Comparison of ENCODE assay signal across 11 cellular contexts in the genomic region with DNA sequence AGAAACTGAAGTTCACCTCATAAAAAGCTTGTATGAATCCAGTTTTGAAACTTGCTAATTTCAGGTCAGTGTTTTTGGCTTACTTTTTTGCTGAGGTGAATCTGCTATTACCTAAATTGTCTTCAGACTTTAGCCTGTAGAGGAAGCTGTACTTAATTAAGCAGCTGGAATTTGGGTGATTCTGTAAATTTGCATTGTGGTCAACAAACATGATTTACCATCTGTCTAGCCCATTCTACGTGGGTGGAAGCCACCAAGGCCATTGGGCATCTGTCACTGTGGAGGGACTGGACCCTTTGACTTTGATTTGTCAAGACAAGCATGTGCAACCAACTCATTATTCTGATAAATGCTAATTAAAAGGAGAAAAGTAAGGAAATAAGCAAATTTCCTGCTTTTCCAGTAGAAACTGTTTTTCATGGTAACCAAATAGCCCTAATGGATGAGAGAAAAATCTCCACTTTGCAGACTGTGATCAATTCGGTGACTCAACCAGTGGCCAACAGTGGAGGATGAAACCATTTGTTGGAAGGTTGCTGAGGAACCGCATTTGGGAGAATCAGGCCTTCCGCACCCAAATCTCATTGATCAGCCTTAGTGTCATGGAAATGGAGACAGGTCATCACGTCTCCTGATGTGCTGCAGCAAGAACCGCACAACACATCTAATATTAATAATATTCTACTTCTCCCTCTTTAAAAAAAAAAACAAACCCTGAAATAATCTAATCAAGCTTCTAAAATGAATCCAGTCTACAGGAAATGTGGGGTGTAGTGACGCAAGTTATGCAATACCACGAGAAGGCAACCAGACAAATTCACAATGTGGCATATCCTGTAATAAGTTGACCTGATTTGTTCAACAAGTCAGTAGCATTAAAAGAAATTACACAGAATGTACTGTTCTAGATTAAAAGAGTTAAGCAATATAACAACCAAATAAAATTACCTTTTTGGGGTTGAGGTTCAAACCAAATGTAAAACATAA. TPM values are rescaled to one million over a fixed set of nuclear protein-coding genes. Genes with fewer than 3 reads are reported as not detected.
DNase-seq lines count a peak whose midpoint lies in the region; ATAC-seq, FAIRE-seq and TF ChIP-seq lines count a peak whose summit lies in the region.
"Had no signal": no experiment of that assay in that cellular context is flagged by ENCODE, and none has a peak within 500 bp of the region (broad histone marks: within the 10 kb centered on the region; RNA-seq: fewer than 3 reads in every experiment).

No MANE protein-coding gene starts in this region.

- SMC1A ChIA-PET in GM12878 (lab: Charles Lee; ENCODE audit: uncharacterized antibody, unreplicated experiment), result interaction anchor here (1.0 kb wide), 1 partner anchor 934 kb away, joined by 3 read pairs; no protein-coding TSS in a partner anchor

- no TSS peak for BruUV-seq in GM12878 (replicated peaks; lab: Mats Ljungman, UMichigan)

- H3K36me3 Mint-ChIP-seq in CD4-positive, CD25-positive, alpha-beta regulatory T cell, result peaks cover 25% of the 10 kb centered on the region
- peaks cover 4 to 42% (median 8%) of the 10 kb centered on the region in 5 donors for H3K36me3 Mint-ChIP-seq in naive thymus-derived CD4-positive, alpha-beta T cell

- no peak for TF ChIP-seq POLR2A in GM12878 (IDR thresholded peaks at IDR 0.05; ENCODE audit: low read depth, low read length)
- TF ChIP-seq POLR2A in esophagus muscularis mucosa (IDR thresholded peaks at IDR 0.05; ENCODE audit: low read depth), result no peak

- POLR2A ChIA-PET in GM12878 (lab: Charles Lee), result interaction anchor here (0.7 kb wide), 1 partner anchor 57 kb away, joined by 7 read pairs; no protein-coding TSS in a partner anchor
- POLR2A ChIA-PET in naive thymus-derived CD4-positive, alpha-beta T cell (lab: Charles Lee), result interaction anchor here (0.5 to 1.8 kb wide), 5 partner anchors 18 to 68 kb away, joined by 3 to 4 read pairs (median 4); no protein-coding TSS in a partner anchor

- H3K27me3 ChIP-seq in CD4-positive, CD25-positive, alpha-beta regulatory T cell (ENCODE audit: control insufficient read depth, insufficient read depth, low read length), result no peaks in the 10 kb centered on the region
- H3K27me3 ChIP-seq in GM12878 (replicated peaks in 1 of 2; ENCODE audit: control insufficient read depth in 2 of 2, insufficient read depth in 2 of 2, low read length in 1 of 2) (no peaks in the 10 kb centered on the region), esophagus muscularis mucosa (no peaks in the 10 kb centered on the region)
- no peaks in the 10 kb centered on the region for H3K27me3 ChIP-seq in naive thymus-derived CD4-positive, alpha-beta T cell (ENCODE audit: control insufficient read depth in 2 of 2, insufficient read depth in 2 of 2, low read length in 2 of 2)
- H3K27me3 ChIP-seq: right atrium auricular region had no signal

- FAIRE-seq in GM12878 (lab: Jason Lieb, UNC), result no peak

- peak overlapping the region; percentile 79 for H3K27ac ChIP-seq in CD4-positive, CD25-positive, alpha-beta regulatory T cell (ENCODE audit: insufficient read depth, low read length, poor library complexity, severe bottlenecking)
- H3K27ac ChIP-seq in GM12878 (ENCODE audit: control insufficient read depth, insufficient read depth), result no peak overlapping the region
- peak overlapping the region; percentile 52 for H3K27ac ChIP-seq in naive thymus-derived CD4-positive, alpha-beta T cell (ENCODE audit: low read depth, low read length)
- no peak overlapping the region for H3K27ac ChIP-seq in esophagus muscularis mucosa (replicated peaks in 1 of 4)
- H3K27ac ChIP-seq: right atrium auricular region had no signal

- H3K4me1 Mint-ChIP-seq in CD4-positive, CD25-positive, alpha-beta regulatory T cell, result peaks cover 22 to 74% (median 55%) of the 10 kb centered on the region in 4 donors
- peaks cover 15 to 79% (median 74%) of the 10 kb centered on the region in 7 donors for H3K4me1 Mint-ChIP-seq in naive thymus-derived CD4-positive, alpha-beta T cell

- TF ChIP-seq CTCF in GM12878 (IDR thresholded peaks at IDR 0.05 in 2 of 3, conservative IDR thresholded peaks at IDR 0.05 in 1 of 3; ENCODE audit: control insufficient read depth in 2 of 3, extremely low read depth in 1 of 3, insufficient read depth in 1 of 3, low read depth in 3 of 3, low read length in 3 of 3), result no peak
- no peak for TF ChIP-seq CTCF in esophagus muscularis mucosa (IDR thresholded peaks at IDR 0.05)

- WGBS in GM12878 (ENCODE audit: insufficient coverage, insufficient replicate concordance, low lambda C conversion rate, missing lambda C conversion rate), result 84% methylated on average over 8 of the region's 8 CpGs
- 90% methylated on average over 8 of the region's 8 CpGs for WGBS in esophagus muscularis mucosa

- intact Hi-C loops in GM12878 (cut with micrococcal nuclease; ENCODE audit: unreplicated experiment), result no loop called here
- intact Hi-C loops in naive thymus-derived CD4-positive, alpha-beta T cell (cut with micrococcal nuclease), result loop anchor here in 1 of 2 donors (2.0 kb wide), 1 partner anchor 38 kb away; no protein-coding TSS in a partner anchor
- intact Hi-C loops in esophagus muscularis mucosa (cut with DNase I), result no loop called here

- peak overlapping the region; percentile 46 for H3K4me3 ChIP-seq in CD4-positive, CD25-positive, alpha-beta regulatory T cell (ENCODE audit: low read depth, low read length)
- H3K4me3 ChIP-seq in Jurkat, Clone E6-1 (ENCODE audit: low read length), result no peak overlapping the region
- H3K4me3 ChIP-seq in GM12878 (no peak overlapping the region), esophagus muscularis mucosa (no peak overlapping the region)
- no peak overlapping the region for H3K4me3 ChIP-seq in naive thymus-derived CD4-positive, alpha-beta T cell (ENCODE audit: low read length)
- H3K4me3 ChIP-seq: right atrium auricular region had no signal

- H4K20me1 ChIP-seq in GM12878 (ENCODE audit: control insufficient read depth, insufficient read depth), result no peaks in the 10 kb centered on the region

- ATAC-seq in CD4-positive, CD25-positive, alpha-beta regulatory T cell (ENCODE audit: low read depth in 2 of 2), result peak; percentile 72 to 82
- ATAC-seq in GM12878 (no peak; the same call in 2 of the 3 replicates), HG02973 (IDR thresholded peaks at IDR 0.05; ENCODE audit: unreplicated experiment) (no peak)
- peak; percentile 88 for ATAC-seq in naive thymus-derived CD4-positive, alpha-beta T cell

- H3K9me3 Mint-ChIP-seq in CD4-positive, CD25-positive, alpha-beta regulatory T cell, result no peaks in the 10 kb centered on the region
- H3K9me3 Mint-ChIP-seq in naive thymus-derived CD4-positive, alpha-beta T cell, result no peaks in the 10 kb centered on the region

- TF ChIP-seq EP300 in GM12878 (IDR thresholded peaks at IDR 0.05; ENCODE audit: borderline replicate concordance in 1 of 2, control insufficient read depth in 1 of 2, low read depth in 2 of 2, low read length in 2 of 2), result 0 out of 4 replicates have a peak, but pooled peaks of 1 of the 2 experiments have one; percentile 15
- no peak for TF ChIP-seq EP300 in esophagus muscularis mucosa (IDR thresholded peaks at IDR 0.05)

- DNase-seq in CD4-positive, CD25-positive, alpha-beta regulatory T cell, result peak; percentile 50 to 70 (median 65)
- DNase-seq in Jurkat, Clone E6-1 (ENCODE audit: low read depth, low spot score), result peak; percentile 9
- DNase-seq in GM12878 (ENCODE audit: low read depth, low spot score) (no peak), NCI-H526 treated with DMSO at 0.1 percent for 48 hours (lab: John Stamatoyannopoulos, UW) (no peak), SIG-M5 (lab: John Stamatoyannopoulos, UW) (no peak), esophagus muscularis mucosa (ENCODE audit: extremely low spot score) (no peak)
- peak in 7 of 9 donors; percentile 53 to 85 (median 78) for DNase-seq in naive thymus-derived CD4-positive, alpha-beta T cell
- DNase-seq: HCEC 1CT, mammary epithelial cell had no signal

- H3K4me1 ChIP-seq in CD4-positive, CD25-positive, alpha-beta regulatory T cell (ENCODE audit: control insufficient read depth, insufficient read depth, low read length, poor library complexity, severe bottlenecking), result peaks cover 35% of the 10 kb centered on the region
- peaks cover 15% of the 10 kb centered on the region for H3K4me1 ChIP-seq in GM12878 (ENCODE audit: control insufficient read depth, insufficient read depth, low read length)
- peaks cover 8 to 36% of the 10 kb centered on the region in 2 donors for H3K4me1 ChIP-seq in naive thymus-derived CD4-positive, alpha-beta T cell (ENCODE audit: control insufficient read depth in 2 of 2, insufficient read depth in 2 of 2, low read length in 2 of 2)
- peaks cover 5 to 42% (median 40%) of the 10 kb centered on the region in 4 donors for H3K4me1 ChIP-seq in esophagus muscularis mucosa

- no peaks in the 10 kb centered on the region for H3K9me3 ChIP-seq in CD4-positive, CD25-positive, alpha-beta regulatory T cell (ENCODE audit: control insufficient read depth in 2 of 2, low read length in 2 of 2)
- H3K9me3 ChIP-seq in GM12878 (replicated peaks; ENCODE audit: control insufficient read depth, insufficient read depth, low read length), result no peaks in the 10 kb centered on the region
- no peaks in the 10 kb centered on the region for H3K9me3 ChIP-seq in naive thymus-derived CD4-positive, alpha-beta T cell (ENCODE audit: control insufficient read depth in 2 of 3, low read length in 3 of 3)
- H3K9me3 ChIP-seq in esophagus muscularis mucosa, result no peaks in the 10 kb centered on the region
- H3K9me3 ChIP-seq: right atrium auricular region had no signal

- in situ Hi-C loops in GM12878 (cut with MboI), result no loop called here

- peaks cover 21% of the 10 kb centered on the region for H3K36me3 ChIP-seq in CD4-positive, CD25-positive, alpha-beta regulatory T cell (ENCODE audit: control insufficient read depth, insufficient read depth, low read length)
- H3K36me3 ChIP-seq in GM12878 (ENCODE audit: control insufficient read depth in 2 of 2, insufficient read depth in 2 of 2, low read length in 1 of 2), result no peaks in the 10 kb centered on the region; a peak in 2 of 4 replicates
- H3K36me3 ChIP-seq in naive thymus-derived CD4-positive, alpha-beta T cell (ENCODE audit: control insufficient read depth in 2 of 3, insufficient read depth in 3 of 3, low read length in 3 of 3), result peaks cover 0 to 8% (median 3%) of the 10 kb centered on the region in 3 experiments
- H3K36me3 ChIP-seq in esophagus muscularis mucosa, result peaks cover 0 to 16% (median 11%) of the 10 kb centered on the region in 4 donors

- no peak overlapping the region for H2AFZ ChIP-seq in GM12878 (ENCODE audit: control insufficient read depth, low read depth, low read length)

- no peak for TF ChIP-seq RAD21 in GM12878 (IDR thresholded peaks at IDR 0.05; ENCODE audit: insufficient read depth, low read depth, low read length)

- H3K4me3 Mint-ChIP-seq in CD4-positive, CD25-positive, alpha-beta regulatory T cell, result peak overlapping the region; percentile 3 to 86 (median 34)
- H3K4me3 Mint-ChIP-seq in naive thymus-derived CD4-positive, alpha-beta T cell, result peak overlapping the region in 9 of 10 donors; percentile 12 to 87 (median 62)

- no peaks in the 10 kb centered on the region for H3K79me2 ChIP-seq in GM12878 (ENCODE audit: control insufficient read depth, insufficient read depth, low read length)

- peak overlapping the region; percentile 30; the same call in 1 of the 2 replicates for H3K4me2 ChIP-seq in GM12878 (ENCODE audit: control insufficient read depth, insufficient read depth)

- H3K27me3 Mint-ChIP-seq in CD4-positive, CD25-positive, alpha-beta regulatory T cell, result no peaks in the 10 kb centered on the region
- no peaks in the 10 kb centered on the region for H3K27me3 Mint-ChIP-seq in naive thymus-derived CD4-positive, alpha-beta T cell

- H3K27ac Mint-ChIP-seq in CD4-positive, CD25-positive, alpha-beta regulatory T cell, result peak overlapping the region; percentile 78 to 85 (median 84)
- H3K27ac Mint-ChIP-seq in naive thymus-derived CD4-positive, alpha-beta T cell, result peak overlapping the region in 8 of 9 donors; percentile 78 to 99 (median 96)

- CTCF ChIA-PET in GM12878 (lab: Yijun Ruan, JAX), result interaction anchor here (0.8 kb wide), 1 partner anchor 8 kb away, joined by 3 read pairs; no protein-coding TSS in a partner anchor
- CTCF ChIA-PET in naive thymus-derived CD4-positive, alpha-beta T cell (lab: Charles Lee), result no interaction called here

- H3K9ac ChIP-seq in GM12878 (ENCODE audit: control insufficient read depth, insufficient read depth, low read length), result no peak overlapping the region

- RAD21 ChIA-PET in GM12878 (lab: Charles Lee; ENCODE audit: unreplicated experiment), result no interaction called here

RNA-seq across cellular contexts. Expression of a gene that starts 54.3 kb away (rescaled TPM):
- 47.4 TPM for total RNA-seq in CD4-positive, CD25-positive, alpha-beta regulatory T cell
- 1 to 10 TPM; 3.2 to 6.6 (median 4.5) TPM for polyA plus RNA-seq in CD4-positive, CD25-positive, alpha-beta regulatory T cell
- 8.0 TPM for polyA plus RNA-seq in Jurkat, Clone E6-1 (2012; ENCODE audit: insufficient read depth, insufficient read length)
- 28.7 and 30.3 TPM in 2 replicates for total RNA-seq in GM12878 (2013; cell fraction: nucleolus; rRNA removed)
- total RNA-seq in GM12878 (2014; rRNA removed), result 5.8 and 7.3 TPM in 2 replicates
- 4.9 and 5.2 TPM in 2 replicates for total RNA-seq in GM12878 (2014; rRNA removed; fragmentation: Illumina TruSeq; extraction: Trizol)
- total RNA-seq in GM12878 (2021), result 6.0 and 9.4 TPM in 2 replicates
- 3.3 TPM for polyA plus RNA-seq in GM12878 (2011; ENCODE audit: low read depth)
- polyA plus RNA-seq in GM12878 (2011; rRNA removed), result 6.8 and 8.4 TPM in 2 replicates
- 5.6 and 7.4 TPM in 2 replicates for polyA plus RNA-seq in GM12878 (2011; cell fraction: cytosol; rRNA removed)
- 10.1 and 10.5 TPM in 2 replicates for polyA plus RNA-seq in GM12878 (2011; cell fraction: nucleus; rRNA removed)
- polyA plus RNA-seq in GM12878 (2012), result 5.5 and 6.8 TPM in 2 replicates
- 4.9 and 5.0 TPM in 2 replicates for polyA plus RNA-seq in GM12878 (2014; fragmentation: Illumina TruSeq; extraction: Trizol)
- 1 to 10 TPM; 1.1 to 2.5 TPM for polyA plus RNA-seq in GM12878 (2014; fragmentation: Nextera tagmentation; extraction: Ambion mirVana)
- polyA plus RNA-seq in GM12878 (2014; rRNA removed), result 6.0 and 6.6 TPM in 2 replicates
- 1 to 10 TPM; 5.0 to 5.1 TPM for polyA plus RNA-seq in GM12878 (2016; fragmentation: Nextera tagmentation; extraction: Ambion mirVana)
- polyA minus RNA-seq in GM12878 (2011; rRNA and poly(A)+ RNA removed), result 6.2 and 7.8 TPM in 2 replicates
- 2.1 and 3.8 TPM in 2 replicates for polyA minus RNA-seq in GM12878 (2011; cell fraction: cytosol; rRNA and poly(A)+ RNA removed)
- 4.4 and 5.6 TPM in 2 replicates for polyA minus RNA-seq in GM12878 (2011; cell fraction: nucleus; rRNA and poly(A)+ RNA removed)
- 10 to 100 TPM; 11.7 to 57.2 (median 38.0) TPM for total RNA-seq in naive thymus-derived CD4-positive, alpha-beta T cell
- 1 to 10 TPM; 5.3 to 9.0 TPM for polyA plus RNA-seq in naive thymus-derived CD4-positive, alpha-beta T cell
- 10 to 100 TPM; 11.2 to 31.0 (median 20.8) TPM for total RNA-seq in esophagus muscularis mucosa

RNA-seq across cellular contexts. Expression of a gene that starts 56.3 kb away (rescaled TPM):
- total RNA-seq in CD4-positive, CD25-positive, alpha-beta regulatory T cell, result 116 TPM
- 100 to 1,000 TPM; 141 to 148 (median 144) TPM for polyA plus RNA-seq in CD4-positive, CD25-positive, alpha-beta regulatory T cell
- 407 TPM for polyA plus RNA-seq in Jurkat, Clone E6-1 (2012; ENCODE audit: insufficient read depth, insufficient read length)
- 401 and 455 TPM in 2 replicates for total RNA-seq in GM12878 (2013; cell fraction: nucleolus; rRNA removed)
- 190 and 208 TPM in 2 replicates for total RNA-seq in GM12878 (2014; rRNA removed)
- total RNA-seq in GM12878 (2014; rRNA removed; fragmentation: Illumina TruSeq; extraction: Trizol), result 132 and 145 TPM in 2 replicates
- 389 and 390 TPM in 2 replicates for total RNA-seq in GM12878 (2021)
- 425 TPM for polyA plus RNA-seq in GM12878 (2011; ENCODE audit: low read depth)
- polyA plus RNA-seq in GM12878 (2011; rRNA removed), result 73.4 and 161 TPM in 2 replicates
- 243 and 341 TPM in 2 replicates for polyA plus RNA-seq in GM12878 (2011; cell fraction: cytosol; rRNA removed)
- polyA plus RNA-seq in GM12878 (2011; cell fraction: nucleus; rRNA removed), result 464 and 522 TPM in 2 replicates
- 590 and 669 TPM in 2 replicates for polyA plus RNA-seq in GM12878 (2012)
- 164 and 308 TPM in 2 replicates for polyA plus RNA-seq in GM12878 (2014; fragmentation: Illumina TruSeq; extraction: Trizol)
- 100 to 1,000 TPM; 124 to 133 TPM for polyA plus RNA-seq in GM12878 (2014; fragmentation: Nextera tagmentation; extraction: Ambion mirVana)
- polyA plus RNA-seq in GM12878 (2014; rRNA removed), result 171 and 202 TPM in 2 replicates
- 100 to 1,000 TPM; 387 to 400 TPM for polyA plus RNA-seq in GM12878 (2016; fragmentation: Nextera tagmentation; extraction: Ambion mirVana)
- 290 and 381 TPM in 2 replicates for polyA minus RNA-seq in GM12878 (2011; rRNA and poly(A)+ RNA removed)
- polyA minus RNA-seq in GM12878 (2011; cell fraction: cytosol; rRNA and poly(A)+ RNA removed), result 243 and 254 TPM in 2 replicates
- polyA minus RNA-seq in GM12878 (2011; cell fraction: nucleus; rRNA and poly(A)+ RNA removed), result 138 and 217 TPM in 2 replicates
- 100 to 1,000 TPM in 3 of 5 experiments, 10 to 100 TPM in 2; 96.5 to 750 (median 104) TPM for total RNA-seq in naive thymus-derived CD4-positive, alpha-beta T cell
- polyA plus RNA-seq in naive thymus-derived CD4-positive, alpha-beta T cell, result 100 to 1,000 TPM; 123 to 170 TPM
- total RNA-seq in esophagus muscularis mucosa, result 100 to 1,000 TPM; 121 to 313 (median 212) TPM

Comparison
In these comparisons a context has a peak if more than half of its experiments do, and no peak if none do; other contexts are left out.
1. ATAC-seq: peak in CD4-positive, CD25-positive, alpha-beta regulatory T cell (2 of 2) and naive thymus-derived CD4-positive, alpha-beta T cell (single experiment); none in GM12878 (single experiment) and HG02973 (single experiment).
2. DNase-seq: peak in CD4-positive, CD25-positive, alpha-beta regulatory T cell (3 of 3), Jurkat, Clone E6-1 (single experiment) and naive thymus-derived CD4-positive, alpha-beta T cell (7 of 9); none in GM12878 (single experiment), NCI-H526 treated with DMSO at 0.1 percent for 48 hours (single experiment), SIG-M5 (single experiment) and esophagus muscularis mucosa (single experiment).
3. H3K27ac ChIP-seq: peak in CD4-positive, CD25-positive, alpha-beta regulatory T cell (single experiment) and naive thymus-derived CD4-positive, alpha-beta T cell (single experiment); none in GM12878 (single experiment) and esophagus muscularis mucosa (0 of 4).